In the genomic region with DNA sequence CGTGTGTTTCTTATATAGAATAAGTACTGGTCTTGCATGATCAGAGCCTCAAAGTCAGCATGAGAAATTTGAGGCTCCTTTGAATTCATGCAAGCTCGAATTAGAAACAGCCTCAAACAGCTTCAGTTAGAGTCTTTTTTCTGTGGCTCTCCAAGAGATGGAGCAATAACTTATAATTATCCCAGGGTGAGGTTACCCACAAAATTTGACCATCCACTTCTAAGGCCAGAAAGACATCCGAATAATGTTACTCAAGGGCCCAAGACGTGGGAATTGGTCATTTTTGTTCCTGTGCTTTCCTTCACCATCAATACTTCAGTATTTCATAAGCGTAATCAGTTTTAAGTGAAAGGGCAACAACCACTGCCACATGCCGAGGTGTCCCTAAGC, we compare ENCODE assay signal across 20 cellular contexts.
DNase-seq lines count a peak whose midpoint lies in the region; ATAC-seq and TF ChIP-seq lines count a peak whose summit lies in the region.
"Had no signal": no experiment of that assay in that cellular context is flagged by ENCODE, and none has a peak within 500 bp of the region (broad histone marks: within the 10 kb centered on the region; RNA-seq: fewer than 3 reads in every experiment).

No MANE protein-coding gene starts in this region.

- H3K4me1 ChIP-seq in MM.1S (ENCODE audit: low read length), result no peaks in the 10 kb centered on the region

- H2AFZ ChIP-seq in MM.1S (ENCODE audit: low read length), result no peak overlapping the region

- H3K9me3 Mint-ChIP-seq in brain (peaks cover 0 to 3% (median 0%) of the 10 kb centered on the region in 5 experiments), nephron (no peaks in the 10 kb centered on the region)
- H3K9me3 Mint-ChIP-seq: H9, IgD-negative memory B cell had no signal

- H3K27ac Mint-ChIP-seq in brain (peak overlapping the region in 4 of 5 experiments; percentile 22 to 82 (median 58)), nephron (peak overlapping the region; percentile 71 to 80 (median 73))
- H3K27ac Mint-ChIP-seq: H9, IgD-negative memory B cell had no signal

- no peaks in the 10 kb centered on the region for H3F3A ChIP-seq in MM.1S (ENCODE audit: insufficient read depth, low read length)

- H3K4me3 Mint-ChIP-seq in brain (no peak overlapping the region), nephron (no peak overlapping the region)
- H3K4me3 Mint-ChIP-seq: H9, IgD-negative memory B cell had no signal

- no peaks in the 10 kb centered on the region for H3K36me3 ChIP-seq in MM.1S (replicated peaks; ENCODE audit: insufficient read depth, low read length)

- H3K36me3 Mint-ChIP-seq in brain (peaks cover 13% of the 10 kb centered on the region), nephron (ENCODE audit: low read depth) (peaks cover 3% of the 10 kb centered on the region)

- no peak overlapping the region for H3K4me2 ChIP-seq in MM.1S (ENCODE audit: low read depth, low read length)

- H4K20me1 ChIP-seq in MM.1S (ENCODE audit: insufficient read depth, low read length), result no peaks in the 10 kb centered on the region

- peaks cover 9% of the 10 kb centered on the region for H3K79me2 ChIP-seq in MM.1S (ENCODE audit: low read length)

- H3K4me1 Mint-ChIP-seq in brain (peaks cover 43% of the 10 kb centered on the region), nephron (peaks cover 38% of the 10 kb centered on the region)

- peaks cover 3% of the 10 kb centered on the region for H3K27me3 Mint-ChIP-seq in brain
- no peaks in the 10 kb centered on the region for H3K27me3 Mint-ChIP-seq in nephron (ENCODE audit: low read depth)
- H3K27me3 Mint-ChIP-seq: IgD-negative memory B cell had no signal

- no peak overlapping the region for H3K4me3 ChIP-seq in MM.1S (ENCODE audit: low read length)

- no peaks in the 10 kb centered on the region for H3K27me3 ChIP-seq in MM.1S (replicated peaks; ENCODE audit: insufficient read depth, low read length)

- H3K27ac ChIP-seq in MM.1S (ENCODE audit: low read length), result no peak overlapping the region

- no peak for TF ChIP-seq CTCF in brain (conservative IDR thresholded peaks at IDR 0.05)
- no peak for TF ChIP-seq CTCF in nephron (IDR thresholded peaks at IDR 0.05; ENCODE audit: unreplicated experiment in 3 of 3)
- TF ChIP-seq CTCF in MM.1S (IDR thresholded peaks at IDR 0.05; ENCODE audit: low read length), result no peak

- H3K9ac ChIP-seq in MM.1S (ENCODE audit: low read length), result no peak overlapping the region

- no peaks in the 10 kb centered on the region for H3K9me2 ChIP-seq in MM.1S (replicated peaks; ENCODE audit: insufficient read depth, low read length)

- no peak for ATAC-seq in HG03457 (IDR thresholded peaks at IDR 0.05; ENCODE audit: unreplicated experiment)
- ATAC-seq in SK-N-SH treated with all-trans-retinoic acid at 6 μM for 48 hours, result no peak
- ATAC-seq: PC-3 had no signal

- DNase-seq in NOMO-1 treated with dmso at 0.1 percent for 144 hours (lab: John Stamatoyannopoulos, UW; ENCODE audit: unreplicated experiment) (peak; percentile 17), MM.1S (no peak), NCI-H187 treated with DMSO at 0.1 percent for 48 hours (lab: John Stamatoyannopoulos, UW) (no peak)
- DNase-seq: C1 segment of cervical spinal cord; DMS79 treated with DMSO at 0.1 percent for 48 hours; H9; Karpas-422; NCI-H1694 treated with DMSO at 0.1 percent for 48 hours; NCI-H2107; NCI-H510A; NCI-H748 treated with DMSO at 0.1 percent for 48 hours; NK-92 treated with Interleukin-12 subunit alpha and Interleukin-12 subunit beta, amount 100 ng/mL, for 24 hours; PC-3; RPMI8226; SIG-M5 had no signal

- no peaks in the 10 kb centered on the region for H3K9me3 ChIP-seq in MM.1S (replicated peaks; ENCODE audit: insufficient read depth, low read length)

TF ChIP-seq in SK-N-SH treated with all-trans-retinoic acid at 6 μM for 48 hours, 23 proteins besides CTCF, POLR2A, EP300 and RAD21:
- no peak for TF ChIP-seq ZFP3 (CRISPR knock-in tag; IDR thresholded peaks at IDR 0.05)
- TF ChIP-seq, protein P1, sequence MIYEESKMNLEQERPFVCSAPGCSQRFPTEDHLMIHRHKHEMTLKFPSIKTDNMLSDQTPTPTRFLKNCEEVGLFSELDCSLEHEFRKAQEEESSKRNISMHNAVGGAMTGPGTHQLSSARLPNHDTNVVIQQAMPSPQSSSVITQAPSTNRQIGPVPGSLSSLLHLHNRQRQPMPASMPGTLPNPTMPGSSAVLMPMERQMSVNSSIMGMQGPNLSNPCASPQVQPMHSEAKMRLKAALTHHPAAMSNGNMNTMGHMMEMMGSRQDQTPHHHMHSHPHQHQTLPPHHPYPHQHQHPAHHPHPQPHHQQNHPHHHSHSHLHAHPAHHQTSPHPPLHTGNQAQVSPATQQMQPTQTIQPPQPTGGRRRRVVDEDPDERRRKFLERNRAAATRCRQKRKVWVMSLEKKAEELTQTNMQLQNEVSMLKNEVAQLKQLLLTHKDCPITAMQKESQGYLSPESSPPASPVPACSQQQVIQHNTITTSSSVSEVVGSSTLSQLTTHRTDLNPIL (CRISPR knock-in tag; IDR thresholded peaks at IDR 0.05; ENCODE audit: low read depth), result no peak
